ENCODE assay signal across 22 cellular contexts in genomic region chr10:106872176-106872575, GRCh38.
A peak's percentile ranks its signal among the peaks of the same experiment; 100 is the strongest.
DNase-seq lines count a peak whose midpoint lies in the region; ATAC-seq and TF ChIP-seq lines count a peak whose summit lies in the region.
"Had no signal": no experiment of that assay in that cellular context is flagged by ENCODE, and none has a peak within 500 bp of the region (broad histone marks: within the 10 kb centered on the region; RNA-seq: fewer than 3 reads in every experiment).

No MANE protein-coding gene starts in this region.

- no peak overlapping the region for H3K4me3 ChIP-seq in GM12865 (ENCODE audit: low read depth, low read length)
- H3K4me3 ChIP-seq: BLaER1 treated with 17β-estradiol and CSF1 and Interleukin-3, amounts not matched to agents 10 nM and 100 nM; GM23338; HAP-1 had no signal

- ATAC-seq in GM18909 (IDR thresholded peaks at IDR 0.05; ENCODE audit: poor library complexity, unreplicated experiment) = peak; percentile 64
- peak; percentile 42 for ATAC-seq in HG02798 (IDR thresholded peaks at IDR 0.05; ENCODE audit: poor library complexity, unreplicated experiment)
- peak; percentile 52 for ATAC-seq in HG03378 (IDR thresholded peaks at IDR 0.05; ENCODE audit: unreplicated experiment)
- ATAC-seq in GM21825 (IDR thresholded peaks at IDR 0.05; ENCODE audit: unreplicated experiment) = no peak
- ATAC-seq: GM23338, Right ventricle myocardium inferior had no signal

- TF ChIP-seq CTCF in GM12865 (IDR thresholded peaks at IDR 0.05; ENCODE audit: insufficient read depth, low read depth, low read length, missing control alignments) = no peak

- DNase-seq in GM12865 (ENCODE audit: low read depth) (peak; percentile 44), NCI-H345 (lab: John Stamatoyannopoulos, UW) (no peak), SHP77 treated with DMSO at 0.1 percent for 48 hours (lab: John Stamatoyannopoulos, UW) (no peak), inferior parietal cortex (ENCODE audit: extremely low spot score) (no peak)
- DNase-seq: 8988T; Calu3; CD4-positive, alpha-beta memory T cell; KG1; NCI-H1105; NCI-H146; NCI-H2029 treated with DMSO at 0.1 percent for 48 hours; NCI-H226; NCI-H524; NCI-H774 had no signal
